Comparison of ENCODE assay signal across 9 cellular contexts in the genomic region with DNA sequence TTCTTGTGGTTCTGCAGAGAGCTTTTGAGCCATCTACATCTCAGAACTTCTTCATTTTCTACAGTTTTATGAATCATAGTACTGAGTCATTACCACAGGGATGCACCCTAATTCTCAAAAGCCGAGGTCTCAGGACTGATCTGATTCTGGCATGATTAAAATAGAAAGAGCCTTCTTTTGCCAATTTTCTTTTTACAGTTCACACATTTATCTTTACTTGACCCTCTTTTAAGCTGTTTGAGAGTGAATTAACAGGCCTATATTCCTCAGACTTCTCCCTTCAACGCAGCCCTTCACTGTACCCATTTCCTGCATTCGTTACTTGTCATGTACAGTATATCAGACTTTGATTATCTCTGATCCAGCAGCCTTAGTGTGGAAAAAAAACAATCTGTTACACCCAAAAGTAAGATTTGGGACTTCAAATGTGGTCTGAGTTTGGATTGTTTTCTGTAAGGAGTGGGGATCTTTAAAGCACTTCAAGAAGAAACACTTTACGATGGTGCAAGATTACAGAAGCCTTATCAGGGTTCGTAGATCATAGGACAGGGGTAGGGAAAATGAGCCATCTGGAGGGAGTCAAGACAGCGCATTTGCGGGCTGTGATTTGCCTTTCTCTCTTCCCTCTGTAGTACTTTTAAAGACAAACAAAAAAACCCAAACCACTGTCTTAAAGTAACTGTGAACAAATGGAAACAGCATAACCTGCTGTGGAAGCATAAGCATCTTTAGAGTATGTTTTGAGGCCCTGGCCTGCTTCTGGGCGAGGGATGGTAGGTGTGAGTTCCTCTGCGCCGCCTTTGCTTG. TPM values are rescaled to one million over a fixed set of nuclear protein-coding genes. Genes with fewer than 3 reads are reported as not detected.
DNase-seq lines count a peak whose midpoint lies in the region; ATAC-seq and TF ChIP-seq lines count a peak whose summit lies in the region.
"Had no signal": no experiment of that assay in that cellular context is flagged by ENCODE, and none has a peak within 500 bp of the region (broad histone marks: within the 10 kb centered on the region; RNA-seq: fewer than 3 reads in every experiment).

No MANE protein-coding gene starts in this region.

- no peaks in the 10 kb centered on the region for H3K4me1 Mint-ChIP-seq in type B pancreatic cell (ENCODE audit: unreplicated experiment)

- peak overlapping the region; percentile 73 for H3K4me2 ChIP-seq in smooth muscle cell

- H3K36me3 Mint-ChIP-seq in type B pancreatic cell = peaks cover 20% of the 10 kb centered on the region

- H3K27ac Mint-ChIP-seq in type B pancreatic cell = no peak overlapping the region

- no peaks in the 10 kb centered on the region for H3K36me3 ChIP-seq in ACC112 (ENCODE audit: insufficient read depth, low read length)
- no peaks in the 10 kb centered on the region; the same call in 1 of the 2 replicates for H3K36me3 ChIP-seq in SJSA1
- H3K36me3 ChIP-seq in smooth muscle cell (ENCODE audit: low read depth) = no peaks in the 10 kb centered on the region
- H3K36me3 ChIP-seq: thoracic aorta had no signal

- H3K9me3 ChIP-seq in SJSA1 (replicated peaks) (no peaks in the 10 kb centered on the region), smooth muscle cell (replicated peaks; ENCODE audit: low read depth) (no peaks in the 10 kb centered on the region)
- H3K9me3 ChIP-seq: thoracic aorta had no signal

- H3K9me3 Mint-ChIP-seq in type B pancreatic cell = no peaks in the 10 kb centered on the region

- H3K4me3 ChIP-seq in ACC112 (ENCODE audit: low read depth, low read length) (0 out of 2 replicates have a peak overlapping the region, but pooled peaks have one; percentile 13), SJSA1 (no peak overlapping the region), smooth muscle cell (no peak overlapping the region)
- H3K4me3 ChIP-seq: thoracic aorta had no signal

- ATAC-seq in GM18868 (IDR thresholded peaks at IDR 0.05; ENCODE audit: unreplicated experiment) (peak; percentile 93), HG03060 (IDR thresholded peaks at IDR 0.05; ENCODE audit: low read depth, unreplicated experiment) (peak; percentile 93)

- H3K4me1 ChIP-seq in ACC112 (ENCODE audit: control insufficient read depth, insufficient read depth, low read length, unreplicated experiment) (peaks cover 36% of the 10 kb centered on the region), SJSA1 (replicated peaks) (peaks cover 46% of the 10 kb centered on the region), smooth muscle cell (ENCODE audit: low read depth) (peaks cover 7% of the 10 kb centered on the region)

- H3K27me3 Mint-ChIP-seq in type B pancreatic cell = no peaks in the 10 kb centered on the region

- no peak overlapping the region for H3K4me3 Mint-ChIP-seq in type B pancreatic cell

- H3K79me2 ChIP-seq in ACC112 (ENCODE audit: control insufficient read depth, insufficient read depth, low read length, unreplicated experiment) = no peaks in the 10 kb centered on the region
- no peaks in the 10 kb centered on the region for H3K79me2 ChIP-seq in smooth muscle cell (ENCODE audit: low read depth)

- H3K27ac ChIP-seq in ACC112 (ENCODE audit: low read depth, low read length) (peak overlapping the region; percentile 88), SJSA1 (peak overlapping the region; percentile 25), smooth muscle cell (ENCODE audit: low read depth) (peak overlapping the region; percentile 93)

- H4K20me1 ChIP-seq in smooth muscle cell (ENCODE audit: low read depth) = no peaks in the 10 kb centered on the region

- WGBS in smooth muscle cell (ENCODE audit: low lambda C conversion rate) = 45% methylated on average over 10 of the region's 10 CpGs

- H3F3A ChIP-seq in smooth muscle cell (ENCODE audit: low read depth) = peaks cover 45% of the 10 kb centered on the region

- no peaks in the 10 kb centered on the region for H3K27me3 ChIP-seq in ACC112 (ENCODE audit: insufficient read depth, low read length)
- H3K27me3 ChIP-seq in SJSA1 (replicated peaks) = no peaks in the 10 kb centered on the region
- H3K27me3 ChIP-seq in smooth muscle cell (ENCODE audit: low read depth) = no peaks in the 10 kb centered on the region

- DNase-seq in SJSA1 (ENCODE audit: low read depth in 1 of 2, low spot score in 2 of 2) = peak; percentile 74 to 95
- DNase-seq in effector CD4-positive, alpha-beta T cell = peak; percentile 34
- DNase-seq in smooth muscle cell (lab: John Stamatoyannopoulos, UW; ENCODE audit: unreplicated experiment) = no peak
- DNase-seq in ecto neural progenitor cell (ENCODE audit: low spot score) = no peak
- DNase-seq in type B pancreatic cell (ENCODE audit: extremely low spot score, unreplicated experiment) = no peak

- H3K9ac ChIP-seq in smooth muscle cell (ENCODE audit: low read depth) = peak overlapping the region; percentile 69

- TF ChIP-seq CTCF in smooth muscle cell (IDR thresholded peaks at IDR 0.05; ENCODE audit: borderline replicate concordance, insufficient read depth, poor library complexity, severe bottlenecking) = no peak
- TF ChIP-seq CTCF in type B pancreatic cell (conservative IDR thresholded peaks at IDR 0.05) = no peak

- no peak overlapping the region for H2AFZ ChIP-seq in ACC112 (ENCODE audit: low read length, unreplicated experiment)
- H2AFZ ChIP-seq in smooth muscle cell (ENCODE audit: low read depth) = no peak overlapping the region

RNA-seq across cellular contexts. Expression of a gene that starts 15.3 kb away (rescaled TPM):
- 49.6 and 49.7 TPM in 2 replicates for total RNA-seq in SJSA1 (2014; rRNA removed; shearing (Covaris generic))
- total RNA-seq in smooth muscle cell = 33.0 and 46.4 TPM in 2 replicates
- 26.8 and 32.4 TPM in 2 replicates for polyA plus RNA-seq in smooth muscle cell
- not detected in 2 replicates for total RNA-seq in type B pancreatic cell (ENCODE audit: low replicate concordance)

Comparison
In these comparisons a context has a peak if more than half of its experiments do, and no peak if none do; other contexts are left out.
1. H3K27ac ChIP-seq: peak in every context shown above with its lines; median percentile 93 in smooth muscle cell; 88 in ACC112; 25 in SJSA1.
2. DNase-seq: peak in SJSA1 (2 of 2) and effector CD4-positive, alpha-beta T cell (single experiment); none in smooth muscle cell (single experiment), ecto neural progenitor cell (single experiment) and type B pancreatic cell (single experiment).
3. RNA of a gene that starts 15.3 kb away (total RNA-seq): 49.6 to 49.7 TPM in SJSA1 and 33.0 to 46.4 TPM in smooth muscle cell; not detected in type B pancreatic cell; every median in the first group is over 10 times any median in the second.